In genomic region chr3:44132061-44132460, GRCh38 we compare ENCODE assay signal across 25 cellular contexts.
DNase-seq lines count a peak whose midpoint lies in the region; ATAC-seq, FAIRE-seq and TF ChIP-seq lines count a peak whose summit lies in the region.
"Had no signal": no experiment of that assay in that cellular context is flagged by ENCODE, and none has a peak within 500 bp of the region (broad histone marks: within the 10 kb centered on the region; RNA-seq: fewer than 3 reads in every experiment).

No MANE protein-coding gene starts in this region.

- H3K79me2 ChIP-seq in GM23248 (ENCODE audit: insufficient read depth) = no peaks in the 10 kb centered on the region
- H3K79me2 ChIP-seq in mammary epithelial cell (ENCODE audit: insufficient read depth, low read length) = no peaks in the 10 kb centered on the region
- no peaks in the 10 kb centered on the region for H3K79me2 ChIP-seq in keratinocyte (ENCODE audit: control insufficient read depth, insufficient read depth, low read length)

- intact Hi-C loops in mammary epithelial cell (cut with micrococcal nuclease) (loop anchor here (2.0 to 5.0 kb wide), 3 partner anchors 135 to 587 kb away; partner anchors contain the start of gene ABHD5), posterior cingulate gyrus (cut with DNase I) (no loop called here)

- TF ChIP-seq CTCF in mammary epithelial cell (conservative IDR thresholded peaks at IDR 0.05 in 1 of 2, IDR thresholded peaks at IDR 0.05 in 1 of 2; ENCODE audit: extremely low read depth in 1 of 2, insufficient read depth in 1 of 2, low read depth in 1 of 2, low read length in 2 of 2) (no peak), keratinocyte (optimal IDR thresholded peaks at IDR 0.05 in 1 of 3, IDR thresholded peaks at IDR 0.05 in 1 of 3, conservative IDR thresholded peaks at IDR 0.05 in 1 of 3; ENCODE audit: extremely low read depth in 1 of 3, insufficient read depth in 2 of 3, low read length in 3 of 3) (no peak)

- no peaks in the 10 kb centered on the region for H3F3A ChIP-seq in GM23248 (ENCODE audit: insufficient read depth)

- CTCF ChIA-PET in mammary epithelial cell (lab: Charles Lee; ENCODE audit: low non-redundant PET) = no interaction called here

- H3K9me3 ChIP-seq in GM23248 (ENCODE audit: low read depth) = no peaks in the 10 kb centered on the region
- H3K9me3 ChIP-seq in mammary epithelial cell (replicated peaks; ENCODE audit: insufficient read depth, low read length) = no peaks in the 10 kb centered on the region
- no peaks in the 10 kb centered on the region for H3K9me3 ChIP-seq in keratinocyte (ENCODE audit: control insufficient read depth, low read depth, low read length)
- H3K9me3 ChIP-seq: A549; BLaER1 treated with 17β-estradiol and CSF1 and Interleukin-3, amounts not matched to agents 10 nM and 100 nM had no signal

- no TSS peak for BruUV-seq in mammary epithelial cell (replicated peaks; lab: Mats Ljungman, UMichigan)

- H4K20me1 ChIP-seq in GM23248 (ENCODE audit: insufficient read depth) = no peaks in the 10 kb centered on the region
- H4K20me1 ChIP-seq in mammary epithelial cell (ENCODE audit: insufficient read depth, low read length) = no peaks in the 10 kb centered on the region
- H4K20me1 ChIP-seq in keratinocyte (ENCODE audit: control insufficient read depth, extremely low read depth, insufficient read depth, low read length) = no peaks in the 10 kb centered on the region
- H4K20me1 ChIP-seq: BLaER1 treated with 17β-estradiol and CSF1 and Interleukin-3, amounts not matched to agents 10 nM and 100 nM had no signal

- H3K9me1 ChIP-seq in keratinocyte (ENCODE audit: control insufficient read depth, extremely low read depth, insufficient read depth, low read length) = no peaks in the 10 kb centered on the region

- dilution Hi-C loops in mammary epithelial cell (cut with HindIII; ENCODE audit: low sequenced_read_pairs) (no loop called here), keratinocyte (cut with MboI; ENCODE audit: extremely low pct_ligation_motif_present, low sequenced_read_pairs) (no loop called here)

- H3K4me3 ChIP-seq in GM23248 (no peak overlapping the region), mammary epithelial cell (replicated peaks in 1 of 3; ENCODE audit: insufficient read depth in 1 of 3, low read depth in 2 of 3, low read length in 3 of 3) (no peak overlapping the region), keratinocyte (ENCODE audit: control insufficient read depth in 2 of 3, extremely low read depth in 1 of 3, insufficient read depth in 2 of 3, low read depth in 1 of 3, low read length in 3 of 3) (no peak overlapping the region)
- H3K4me3 ChIP-seq: A549; BLaER1 treated with 17β-estradiol and CSF1 and Interleukin-3, amounts not matched to agents 10 nM and 100 nM had no signal

- no peak for ATAC-seq in left lobe of liver
- ATAC-seq: A549, HCT116 had no signal

- no peak overlapping the region for H3K9ac ChIP-seq in GM23248
- H3K9ac ChIP-seq in mammary epithelial cell (ENCODE audit: insufficient read depth, low read length) = no peak overlapping the region
- no peak overlapping the region for H3K9ac ChIP-seq in keratinocyte (ENCODE audit: control insufficient read depth, extremely low read depth, insufficient read depth, low read length)
- H3K9ac ChIP-seq: BLaER1 treated with 17β-estradiol and CSF1 and Interleukin-3, amounts not matched to agents 10 nM and 100 nM had no signal

- no peaks in the 10 kb centered on the region for H3K4me1 ChIP-seq in GM23248 (ENCODE audit: insufficient read depth)
- H3K4me1 ChIP-seq in mammary epithelial cell (ENCODE audit: insufficient read depth, low read length) = peaks cover 22% of the 10 kb centered on the region
- H3K4me1 ChIP-seq in keratinocyte (ENCODE audit: control insufficient read depth, extremely low read depth, insufficient read depth, low read length) = peaks cover 12% of the 10 kb centered on the region
- H3K4me1 ChIP-seq: A549 had no signal

- no peaks in the 10 kb centered on the region for H3K36me3 ChIP-seq in GM23248 (ENCODE audit: low read depth)
- H3K36me3 ChIP-seq in mammary epithelial cell (ENCODE audit: insufficient read depth, low read length) = no peaks in the 10 kb centered on the region
- H3K36me3 ChIP-seq in keratinocyte (ENCODE audit: control insufficient read depth in 2 of 2, extremely low read depth in 1 of 2, insufficient read depth in 2 of 2, low read length in 2 of 2) = no peaks in the 10 kb centered on the region
- H3K36me3 ChIP-seq: BLaER1 treated with 17β-estradiol and CSF1 and Interleukin-3, amounts not matched to agents 10 nM and 100 nM had no signal

- H3K4me2 ChIP-seq in GM23248 (ENCODE audit: unreplicated experiment) (no peak overlapping the region), mammary epithelial cell (ENCODE audit: insufficient read depth, low read depth, low read length) (no peak overlapping the region), keratinocyte (ENCODE audit: control insufficient read depth, extremely low read depth, insufficient read depth, low read depth, low read length) (no peak overlapping the region)
- H3K4me2 ChIP-seq: A549; BLaER1 treated with 17β-estradiol and CSF1 and Interleukin-3, amounts not matched to agents 10 nM and 100 nM had no signal

- H3K27ac ChIP-seq in GM23248 (no peak overlapping the region), mammary epithelial cell (ENCODE audit: insufficient read depth, low read depth, low read length) (no peak overlapping the region), keratinocyte (ENCODE audit: control insufficient read depth, insufficient read depth, low read length) (no peak overlapping the region)
- H3K27ac ChIP-seq: A549; BLaER1 treated with 17β-estradiol and CSF1 and Interleukin-3, amounts not matched to agents 10 nM and 100 nM had no signal

- peak; percentile 48 for FAIRE-seq in keratinocyte (lab: Jason Lieb, UNC)
- FAIRE-seq: A549, GM12891 had no signal

- H3K9me2 ChIP-seq in GM23248 (ENCODE audit: insufficient read depth) = no peaks in the 10 kb centered on the region

- WGBS in GM23248 (ENCODE audit: low coverage in 1 of 2, low lambda C conversion rate in 2 of 2, missing lambda C conversion rate in 2 of 2), 2 experiments = 49 to 53% methylated on average over 4 of the region's 4 CpGs
- 74% methylated on average over 4 of the region's 4 CpGs for WGBS in mammary epithelial cell (ENCODE audit: low coverage, missing lambda C conversion rate)

- H3K27me3 ChIP-seq in GM23248 (replicated peaks; ENCODE audit: insufficient read depth) = no peaks in the 10 kb centered on the region; the same call in 1 of the 2 replicates
- H3K27me3 ChIP-seq in mammary epithelial cell (ENCODE audit: insufficient read depth, low read length) = no peaks in the 10 kb centered on the region
- H3K27me3 ChIP-seq in keratinocyte (ENCODE audit: control insufficient read depth, extremely low read depth, insufficient read depth, low read length) = no peaks in the 10 kb centered on the region
- H3K27me3 ChIP-seq: BLaER1 treated with 17β-estradiol and CSF1 and Interleukin-3, amounts not matched to agents 10 nM and 100 nM had no signal

- H2AFZ ChIP-seq in GM23248 (no peak overlapping the region), mammary epithelial cell (ENCODE audit: low read depth, low read length) (no peak overlapping the region), keratinocyte (ENCODE audit: control insufficient read depth, low read length) (no peak overlapping the region)

- in situ Hi-C loops in GM23248 (cut with MboI) (no loop called here), mammary epithelial cell (cut with MboI; ENCODE audit: low sequenced_read_pairs in 2 of 2) (no loop called here)

- DNase-seq in GM23248 (peak; percentile 30), RKO (ENCODE audit: low spot score) (peak; percentile 14), mammary epithelial cell (peak; percentile 63), keratinocyte (ENCODE audit: low read depth, low spot score) (no peak), T-helper 2 cell (no peak), posterior cingulate gyrus (no peak), left lobe of liver (ENCODE audit: low spot score) (no peak)
- DNase-seq: AML-193; CD4-positive, alpha-beta T cell; DMS53; GF-D8; IMR-90; MV-4-11; NCI-H1105; NCI-H1436 treated with DMSO at 0.1 percent for 48 hours; NCI-H187 treated with DMSO at 0.1 percent for 48 hours; NCI-H2171 treated with DMSO at 0.1 percent for 48 hours; NCI-H524; NCI-H748 treated with DMSO at 0.1 percent for 48 hours; RPMI8226; SHP77 treated with DMSO at 0.1 percent for 48 hours had no signal

Comparison
In these comparisons a context has a peak if more than half of its experiments do, and no peak if none do; other contexts are left out.
1. DNase-seq: peak in GM23248 (single experiment), RKO (single experiment) and mammary epithelial cell (single experiment); none in keratinocyte (single experiment), T-helper 2 cell (0 of 5), posterior cingulate gyrus (0 of 10) and left lobe of liver (single experiment).